In genomic region chr9:109012009-109012875, GRCh38 we compare ENCODE assay signal across 1 cellular context.
TF ChIP-seq lines count a peak whose summit lies in the region.

No MANE protein-coding gene starts in this region.

TF ChIP-seq in GM12878, 131 proteins besides CTCF, POLR2A, EP300 and RAD21 (continued from another document):
- TF ChIP-seq, protein P1, sequence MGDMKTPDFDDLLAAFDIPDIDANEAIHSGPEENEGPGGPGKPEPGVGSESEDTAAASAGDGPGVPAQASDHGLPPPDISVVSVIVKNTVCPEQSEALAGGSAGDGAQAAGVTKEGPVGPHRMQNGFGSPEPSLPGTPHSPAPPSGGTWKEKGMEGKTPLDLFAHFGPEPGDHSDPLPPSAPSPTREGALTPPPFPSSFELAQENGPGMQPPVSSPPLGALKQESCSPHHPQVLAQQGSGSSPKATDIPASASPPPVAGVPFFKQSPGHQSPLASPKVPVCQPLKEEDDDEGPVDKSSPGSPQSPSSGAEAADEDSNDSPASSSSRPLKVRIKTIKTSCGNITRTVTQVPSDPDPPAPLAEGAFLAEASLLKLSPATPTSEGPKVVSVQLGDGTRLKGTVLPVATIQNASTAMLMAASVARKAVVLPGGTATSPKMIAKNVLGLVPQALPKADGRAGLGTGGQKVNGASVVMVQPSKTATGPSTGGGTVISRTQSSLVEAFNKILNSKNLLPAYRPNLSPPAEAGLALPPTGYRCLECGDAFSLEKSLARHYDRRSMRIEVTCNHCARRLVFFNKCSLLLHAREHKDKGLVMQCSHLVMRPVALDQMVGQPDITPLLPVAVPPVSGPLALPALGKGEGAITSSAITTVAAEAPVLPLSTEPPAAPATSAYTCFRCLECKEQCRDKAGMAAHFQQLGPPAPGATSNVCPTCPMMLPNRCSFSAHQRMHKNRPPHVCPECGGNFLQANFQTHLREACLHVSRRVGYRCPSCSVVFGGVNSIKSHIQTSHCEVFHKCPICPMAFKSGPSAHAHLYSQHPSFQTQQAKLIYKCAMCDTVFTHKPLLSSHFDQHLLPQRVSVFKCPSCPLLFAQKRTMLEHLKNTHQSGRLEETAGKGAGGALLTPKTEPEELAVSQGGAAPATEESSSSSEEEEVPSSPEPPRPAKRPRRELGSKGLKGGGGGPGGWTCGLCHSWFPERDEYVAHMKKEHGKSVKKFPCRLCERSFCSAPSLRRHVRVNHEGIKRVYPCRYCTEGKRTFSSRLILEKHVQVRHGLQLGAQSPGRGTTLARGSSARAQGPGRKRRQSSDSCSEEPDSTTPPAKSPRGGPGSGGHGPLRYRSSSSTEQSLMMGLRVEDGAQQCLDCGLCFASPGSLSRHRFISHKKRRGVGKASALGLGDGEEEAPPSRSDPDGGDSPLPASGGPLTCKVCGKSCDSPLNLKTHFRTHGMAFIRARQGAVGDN (IDR thresholded peaks at IDR 0.05) = no peak
- no peak for TF ChIP-seq ZBTB4 (CRISPR knock-in tag; IDR thresholded peaks at IDR 0.05)
- TF ChIP-seq FOXM1 (IDR thresholded peaks at IDR 0.05; ENCODE audit: low read depth, low read length) = 0 out of 2 replicates have a peak, but pooled peaks have one; percentile 22
- TF ChIP-seq EED (IDR thresholded peaks at IDR 0.05; ENCODE audit: low read depth) = peak; percentile 86; the same call in 1 of the 2 replicates
- no peak for TF ChIP-seq IRF5 (IDR thresholded peaks at IDR 0.05; ENCODE audit: borderline replicate concordance)
- TF ChIP-seq, protein P2, sequence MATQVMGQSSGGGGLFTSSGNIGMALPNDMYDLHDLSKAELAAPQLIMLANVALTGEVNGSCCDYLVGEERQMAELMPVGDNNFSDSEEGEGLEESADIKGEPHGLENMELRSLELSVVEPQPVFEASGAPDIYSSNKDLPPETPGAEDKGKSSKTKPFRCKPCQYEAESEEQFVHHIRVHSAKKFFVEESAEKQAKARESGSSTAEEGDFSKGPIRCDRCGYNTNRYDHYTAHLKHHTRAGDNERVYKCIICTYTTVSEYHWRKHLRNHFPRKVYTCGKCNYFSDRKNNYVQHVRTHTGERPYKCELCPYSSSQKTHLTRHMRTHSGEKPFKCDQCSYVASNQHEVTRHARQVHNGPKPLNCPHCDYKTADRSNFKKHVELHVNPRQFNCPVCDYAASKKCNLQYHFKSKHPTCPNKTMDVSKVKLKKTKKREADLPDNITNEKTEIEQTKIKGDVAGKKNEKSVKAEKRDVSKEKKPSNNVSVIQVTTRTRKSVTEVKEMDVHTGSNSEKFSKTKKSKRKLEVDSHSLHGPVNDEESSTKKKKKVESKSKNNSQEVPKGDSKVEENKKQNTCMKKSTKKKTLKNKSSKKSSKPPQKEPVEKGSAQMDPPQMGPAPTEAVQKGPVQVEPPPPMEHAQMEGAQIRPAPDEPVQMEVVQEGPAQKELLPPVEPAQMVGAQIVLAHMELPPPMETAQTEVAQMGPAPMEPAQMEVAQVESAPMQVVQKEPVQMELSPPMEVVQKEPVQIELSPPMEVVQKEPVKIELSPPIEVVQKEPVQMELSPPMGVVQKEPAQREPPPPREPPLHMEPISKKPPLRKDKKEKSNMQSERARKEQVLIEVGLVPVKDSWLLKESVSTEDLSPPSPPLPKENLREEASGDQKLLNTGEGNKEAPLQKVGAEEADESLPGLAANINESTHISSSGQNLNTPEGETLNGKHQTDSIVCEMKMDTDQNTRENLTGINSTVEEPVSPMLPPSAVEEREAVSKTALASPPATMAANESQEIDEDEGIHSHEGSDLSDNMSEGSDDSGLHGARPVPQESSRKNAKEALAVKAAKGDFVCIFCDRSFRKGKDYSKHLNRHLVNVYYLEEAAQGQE (IDR thresholded peaks at IDR 0.05; ENCODE audit: low read depth, low read length) = no peak
- TF ChIP-seq YBX1 (IDR thresholded peaks at IDR 0.05) = no peak
- TF ChIP-seq ZNF384 (IDR thresholded peaks at IDR 0.05; ENCODE audit: borderline replicate concordance, low read depth, low read length) = no peak
- peak; percentile 79 for TF ChIP-seq IKZF1 (conservative IDR thresholded peaks at IDR 0.05)
- TF ChIP-seq TAF1 (IDR thresholded peaks at IDR 0.05; ENCODE audit: borderline replicate concordance, low read depth, low read length) = no peak
- no peak for TF ChIP-seq CEBPB (IDR thresholded peaks at IDR 0.05; ENCODE audit: borderline replicate concordance in 1 of 2, low read depth in 2 of 2, low read length in 2 of 2)
- TF ChIP-seq ATF3 (IDR thresholded peaks at IDR 0.05; ENCODE audit: borderline replicate concordance, extremely low read depth, low read depth, low read length) = no peak
- peak; percentile 90 for TF ChIP-seq RUNX3 (IDR thresholded peaks at IDR 0.05; ENCODE audit: low read length)
- TF ChIP-seq NFIC (IDR thresholded peaks at IDR 0.05; ENCODE audit: low read depth, low read length) = peak; percentile 66
- TF ChIP-seq SP1 (IDR thresholded peaks at IDR 0.05; ENCODE audit: low read depth, low read length) = no peak
- TF ChIP-seq RB1 (IDR thresholded peaks at IDR 0.05; ENCODE audit: borderline replicate concordance) = no peak
- no peak for TF ChIP-seq MEF2B (IDR thresholded peaks at IDR 0.05; ENCODE audit: partially characterized antibody, poor library complexity, severe bottlenecking)
- TF ChIP-seq PML (IDR thresholded peaks at IDR 0.05; ENCODE audit: low read length) = no peak
- TF ChIP-seq CREM (IDR thresholded peaks at IDR 0.05; ENCODE audit: low read depth) = peak; percentile 50; the same call in 1 of the 2 replicates
- no peak for TF ChIP-seq EGR1 (IDR thresholded peaks at IDR 0.05; ENCODE audit: borderline replicate concordance in 1 of 2, low read depth in 2 of 2, low read length in 2 of 2)
- TF ChIP-seq BCL11A (IDR thresholded peaks at IDR 0.05; ENCODE audit: low read depth, low read length) = peak; percentile 61
- no peak for TF ChIP-seq ZSCAN29 (IDR thresholded peaks at IDR 0.05)
- TF ChIP-seq, protein P3, sequence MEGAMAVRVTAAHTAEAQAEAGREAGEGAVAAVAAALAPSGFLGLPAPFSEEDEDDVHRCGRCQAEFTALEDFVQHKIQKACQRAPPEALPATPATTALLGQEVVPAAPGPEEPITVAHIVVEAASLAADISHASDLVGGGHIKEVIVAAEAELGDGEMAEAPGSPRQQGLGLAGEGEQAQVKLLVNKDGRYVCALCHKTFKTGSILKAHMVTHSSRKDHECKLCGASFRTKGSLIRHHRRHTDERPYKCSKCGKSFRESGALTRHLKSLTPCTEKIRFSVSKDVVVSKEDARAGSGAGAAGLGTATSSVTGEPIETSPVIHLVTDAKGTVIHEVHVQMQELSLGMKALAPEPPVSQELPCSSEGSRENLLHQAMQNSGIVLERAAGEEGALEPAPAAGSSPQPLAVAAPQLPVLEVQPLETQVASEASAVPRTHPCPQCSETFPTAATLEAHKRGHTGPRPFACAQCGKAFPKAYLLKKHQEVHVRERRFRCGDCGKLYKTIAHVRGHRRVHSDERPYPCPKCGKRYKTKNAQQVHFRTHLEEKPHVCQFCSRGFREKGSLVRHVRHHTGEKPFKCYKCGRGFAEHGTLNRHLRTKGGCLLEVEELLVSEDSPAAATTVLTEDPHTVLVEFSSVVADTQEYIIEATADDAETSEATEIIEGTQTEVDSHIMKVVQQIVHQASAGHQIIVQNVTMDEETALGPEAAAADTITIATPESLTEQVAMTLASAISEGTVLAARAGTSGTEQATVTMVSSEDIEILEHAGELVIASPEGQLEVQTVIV (IDR thresholded peaks at IDR 0.05; ENCODE audit: borderline replicate concordance, partially characterized antibody) = no peak
- no peak for TF ChIP-seq E2F4 (IDR thresholded peaks at IDR 0.05; ENCODE audit: low read depth, low read length)
- no peak for TF ChIP-seq SIX5 (IDR thresholded peaks at IDR 0.05; ENCODE audit: low read depth, low read length, severe bottlenecking)
